Comparison of ENCODE assay signal across 21 cellular contexts in the genomic region with DNA sequence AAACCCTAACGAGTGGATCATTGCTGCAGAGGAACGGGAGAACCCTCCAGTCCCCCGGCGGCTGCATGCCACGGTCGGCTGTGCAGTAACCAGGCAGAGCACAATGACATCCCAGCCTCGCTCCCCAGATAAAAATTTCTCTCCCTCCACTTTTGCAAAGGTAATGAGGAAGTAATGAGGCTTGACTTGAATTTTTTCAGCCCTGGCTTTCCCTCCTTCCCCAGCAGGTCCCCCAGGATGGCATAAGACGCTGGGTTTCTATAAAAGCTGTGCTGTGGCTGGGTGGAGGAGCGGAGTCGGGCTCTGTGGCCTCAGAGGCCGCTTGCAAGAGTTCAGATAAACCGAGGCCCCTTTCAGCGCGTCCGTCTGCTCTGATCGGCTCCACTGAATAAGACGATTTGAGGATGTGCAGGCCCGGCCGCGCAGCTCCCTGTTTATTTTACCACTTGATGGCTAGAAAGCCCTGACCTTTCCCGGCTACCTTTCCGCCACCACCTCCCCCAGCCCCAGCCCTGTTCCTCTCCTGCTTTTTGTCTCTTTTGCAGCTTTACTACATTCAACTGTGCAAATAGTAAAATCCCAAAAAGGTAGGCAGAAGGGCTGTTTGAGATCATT.
DNase-seq lines count a peak whose midpoint lies in the region; ATAC-seq and TF ChIP-seq lines count a peak whose summit lies in the region.
"Had no signal": no experiment of that assay in that cellular context is flagged by ENCODE, and none has a peak within 500 bp of the region (broad histone marks: within the 10 kb centered on the region; RNA-seq: fewer than 3 reads in every experiment).

No MANE protein-coding gene starts in this region.

- WGBS in trophoblast cell (ENCODE audit: extremely low coverage, insufficient coverage, insufficient read length), result no CpG with 5 or more reads among the region's 22 CpGs

- no peaks in the 10 kb centered on the region for H3K79me1 ChIP-seq in trophoblast cell (ENCODE audit: low read length)

- H3K9me3 Mint-ChIP-seq in activated CD4-positive, alpha-beta T cell treated with anti-CD3 and anti-CD28 coated beads for 36 hours (ENCODE audit: low read depth), result no peaks in the 10 kb centered on the region

- TF ChIP-seq CTCF in Peyer's patch (IDR thresholded peaks at IDR 0.05), result no peak

- H3K4me1 ChIP-seq in iPS-18a (ENCODE audit: control insufficient read depth, low read depth, low read length) (peaks cover 74% of the 10 kb centered on the region), trophoblast cell (ENCODE audit: control insufficient read depth in 1 of 2, insufficient read depth in 2 of 2, low read length in 2 of 2) (peaks cover 18 to 20% of the 10 kb centered on the region in 2 experiments), Peyer's patch (no peaks in the 10 kb centered on the region)
- H3K4me1 ChIP-seq: body of pancreas, parathyroid adenoma, right lobe of liver had no signal

- H3K36me3 ChIP-seq in iPS-18a (ENCODE audit: control insufficient read depth, low read depth, low read length) (no peaks in the 10 kb centered on the region), trophoblast cell (ENCODE audit: control insufficient read depth in 1 of 2, insufficient read depth in 2 of 2, low read length in 2 of 2) (no peaks in the 10 kb centered on the region), Peyer's patch (no peaks in the 10 kb centered on the region)
- H3K36me3 ChIP-seq: right lobe of liver had no signal

- POLR2A ChIA-PET in activated CD4-positive, alpha-beta T cell treated with anti-CD3 and anti-CD28 coated beads for 36 hours (lab: Charles Lee), result no interaction called here

- H2BK120ac ChIP-seq in trophoblast cell (ENCODE audit: insufficient read depth, low read length, poor library complexity), result no peak overlapping the region

- no peak overlapping the region for H3K4me3 Mint-ChIP-seq in activated CD4-positive, alpha-beta T cell treated with anti-CD3 and anti-CD28 coated beads for 36 hours
- H3K4me3 Mint-ChIP-seq: memory B cell; naive thymus-derived CD8-positive, alpha-beta T cell had no signal

- TF ChIP-seq POLR2A in Peyer's patch (IDR thresholded peaks at IDR 0.05), result no peak

- H4K8ac ChIP-seq in trophoblast cell (ENCODE audit: low read depth, low read length), result no peak overlapping the region

- H3K27ac Mint-ChIP-seq in activated CD4-positive, alpha-beta T cell treated with anti-CD3 and anti-CD28 coated beads for 36 hours, result no peak overlapping the region
- H3K27ac Mint-ChIP-seq: CD14-positive monocyte, memory B cell had no signal

- H3K79me2 ChIP-seq in trophoblast cell (ENCODE audit: control insufficient read depth, insufficient read depth, low read length, poor library complexity), result no peaks in the 10 kb centered on the region
- H3K79me2 ChIP-seq: parathyroid adenoma had no signal

- peaks cover 28% of the 10 kb centered on the region for H3K27me3 Mint-ChIP-seq in activated CD4-positive, alpha-beta T cell treated with anti-CD3 and anti-CD28 coated beads for 36 hours

- ATAC-seq in activated CD4-positive, alpha-beta T cell treated with anti-CD3 and anti-CD28 coated beads for 36 hours, result no peak
- no peak for ATAC-seq in GM18909 (IDR thresholded peaks at IDR 0.05; ENCODE audit: poor library complexity, unreplicated experiment)
- ATAC-seq: body of pancreas; HCT116; K562; naive thymus-derived CD8-positive, alpha-beta T cell; right lobe of liver had no signal

- H3K9ac ChIP-seq in iPS-18a (ENCODE audit: low read length) (no peak overlapping the region), trophoblast cell (ENCODE audit: low read length) (no peak overlapping the region)
- H3K9ac ChIP-seq: parathyroid adenoma had no signal

- H3K9me3 ChIP-seq in iPS-18a (ENCODE audit: control insufficient read depth, low read depth, low read length) (no peaks in the 10 kb centered on the region), trophoblast cell (ENCODE audit: insufficient read depth, low read depth, low read length) (peaks cover 2% of the 10 kb centered on the region), Peyer's patch (no peaks in the 10 kb centered on the region)
- H3K9me3 ChIP-seq: body of pancreas, right lobe of liver had no signal

- H3K18ac ChIP-seq in trophoblast cell (ENCODE audit: low read length), result no peak overlapping the region

- H3K27ac ChIP-seq in iPS-18a (ENCODE audit: low read length), result peak overlapping the region; percentile 31
- peak overlapping the region; percentile 39 for H3K27ac ChIP-seq in trophoblast cell (ENCODE audit: low read depth, low read length)
- no peak overlapping the region for H3K27ac ChIP-seq in Peyer's patch
- H3K27ac ChIP-seq: body of pancreas, parathyroid adenoma, right lobe of liver, VCaP had no signal

- CTCF ChIA-PET in activated CD4-positive, alpha-beta T cell treated with anti-CD3 and anti-CD28 coated beads for 36 hours (lab: Charles Lee), result no interaction called here

- H3K27me3 ChIP-seq in iPS-18a (ENCODE audit: control insufficient read depth, insufficient read depth, low read length) (peaks cover 4% of the 10 kb centered on the region), trophoblast cell (ENCODE audit: insufficient read depth, low read length) (peaks cover 6% of the 10 kb centered on the region), Peyer's patch (no peaks in the 10 kb centered on the region)
- H3K27me3 ChIP-seq: body of pancreas, right lobe of liver had no signal

- no peak overlapping the region for H4K91ac ChIP-seq in trophoblast cell (ENCODE audit: low read depth, low read length)

- peak overlapping the region; percentile 23 for H3K4me2 ChIP-seq in trophoblast cell (ENCODE audit: low read length)

- no peak overlapping the region for H4K12ac ChIP-seq in trophoblast cell (ENCODE audit: low read depth, low read length)

- H3K4me1 Mint-ChIP-seq in activated CD4-positive, alpha-beta T cell treated with anti-CD3 and anti-CD28 coated beads for 36 hours, result no peaks in the 10 kb centered on the region
- H3K4me1 Mint-ChIP-seq: CD14-positive monocyte; memory B cell; naive thymus-derived CD8-positive, alpha-beta T cell had no signal

- peak overlapping the region; percentile 17 for H2BK5ac ChIP-seq in trophoblast cell (ENCODE audit: low read depth, low read length, poor library complexity)

- no peak overlapping the region for H2BK12ac ChIP-seq in trophoblast cell (ENCODE audit: low read length)

- intact Hi-C loops in activated CD4-positive, alpha-beta T cell treated with anti-CD3 and anti-CD28 coated beads for 36 hours (cut with DNase I, micrococcal nuclease), result no loop called here

- no peak overlapping the region for H2AK5ac ChIP-seq in trophoblast cell (ENCODE audit: low read length)

- no peak overlapping the region for H3K14ac ChIP-seq in trophoblast cell (ENCODE audit: low read length)

- DNase-seq in ELF-1 (ENCODE audit: low read depth, low spot score), result peak; percentile 84
- DNase-seq in NCI-H1092 treated with DMSO at 0.1 percent for 48 hours (lab: John Stamatoyannopoulos, UW), result peak; percentile 73
- DNase-seq in trophoblast cell, result no peak
- DNase-seq in Peyer's patch, result no peak
- DNase-seq in activated CD4-positive, alpha-beta T cell treated with anti-CD3 and anti-CD28 coated beads for 36 hours, result no peak
- DNase-seq: activated CD4-positive, alpha-beta T cell treated with anti-CD3 and anti-CD28 coated beads, Interleukin-2, amount 50 U/mL, for 48 hours; body of pancreas; MM.1S; naive thymus-derived CD8-positive, alpha-beta T cell; NCI-H2029 treated with DMSO at 0.1 percent for 48 hours; NCI-H446 treated with DMSO at 0.1 percent for 48 hours; right lobe of liver; stimulated activated CD8-positive, alpha-beta memory T cell treated with anti-CD3 and anti-CD28 coated beads, Interleukin-4, amount 100 ng/mL, for 48 hours had no signal

- H3K4me3 ChIP-seq in iPS-18a (ENCODE audit: low read length), result no peak overlapping the region
- H3K4me3 ChIP-seq in trophoblast cell (ENCODE audit: low read depth, low read length), result no peak overlapping the region
- no peak overlapping the region for H3K4me3 ChIP-seq in Peyer's patch
- H3K4me3 ChIP-seq: body of pancreas, K562, right lobe of liver had no signal

- H3K23ac ChIP-seq in trophoblast cell (ENCODE audit: low read length), result no peak overlapping the region

- H3K36me3 Mint-ChIP-seq in activated CD4-positive, alpha-beta T cell treated with anti-CD3 and anti-CD28 coated beads for 36 hours (ENCODE audit: low read depth), result no peaks in the 10 kb centered on the region
- H3K36me3 Mint-ChIP-seq: CD14-positive monocyte; memory B cell; naive thymus-derived CD8-positive, alpha-beta T cell had no signal

- no peak overlapping the region for H2AFZ ChIP-seq in trophoblast cell (ENCODE audit: insufficient read depth, low read length, poor library complexity)
- H2AFZ ChIP-seq: parathyroid adenoma had no signal

- H3K4ac ChIP-seq in trophoblast cell (ENCODE audit: low read depth, low read length), result no peak overlapping the region

Comparison
In these comparisons a context has a peak if more than half of its experiments do, and no peak if none do; other contexts are left out.
1. DNase-seq: peak in ELF-1 (single experiment) and NCI-H1092 treated with DMSO at 0.1 percent for 48 hours (single experiment); none in trophoblast cell (0 of 2), Peyer's patch (0 of 3) and activated CD4-positive, alpha-beta T cell treated with anti-CD3 and anti-CD28 coated beads for 36 hours (single experiment).
2. H3K27ac ChIP-seq: peak in iPS-18a (single experiment) and trophoblast cell (single experiment); none in Peyer's patch (0 of 4).